In the genomic region with DNA sequence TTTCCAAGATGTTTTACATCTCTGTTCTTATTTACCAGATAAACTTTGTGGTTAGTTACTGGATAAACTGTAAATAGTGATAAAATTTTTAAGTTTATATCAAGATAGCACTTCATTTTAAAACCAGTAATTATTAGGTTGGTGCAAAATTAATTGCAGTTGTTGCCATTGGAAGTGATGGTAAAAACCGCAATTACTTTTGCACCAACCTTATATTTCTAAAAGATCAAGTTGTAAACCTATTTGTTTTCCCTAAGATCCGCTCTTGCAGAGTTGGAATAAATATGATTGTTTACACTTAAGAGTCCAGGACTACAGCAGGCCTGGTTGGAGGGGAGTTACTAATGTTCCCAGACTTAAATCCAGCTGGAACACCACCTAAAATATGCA, we compare ENCODE assay signal across 8 cellular contexts. TPM values are rescaled to one million over a fixed set of nuclear protein-coding genes. Genes with fewer than 3 reads are reported as not detected.
DNase-seq lines count a peak whose midpoint lies in the region; ATAC-seq and TF ChIP-seq lines count a peak whose summit lies in the region.

No MANE protein-coding gene starts in this region.

- intact Hi-C loops in left ventricle myocardium superior (cut with micrococcal nuclease) = no loop called here
- intact Hi-C loops in uterus (cut with DNase I; ENCODE audit: low total_unique reads) = no loop called here

- no peaks in the 10 kb centered on the region for H3K4me1 ChIP-seq in cardiac muscle cell (ENCODE audit: low read depth)
- peaks cover 3% of the 10 kb centered on the region for H3K4me1 ChIP-seq in effector memory CD4-positive, alpha-beta T cell (ENCODE audit: control insufficient read depth, insufficient read depth, low read length, poor library complexity, severe bottlenecking)
- peaks cover 0 to 4% of the 10 kb centered on the region in 2 donors for H3K4me1 ChIP-seq in uterus

- TF ChIP-seq CTCF in cardiac muscle cell (IDR thresholded peaks at IDR 0.05; ENCODE audit: low read depth, low read length) (no peak), uterus (IDR thresholded peaks at IDR 0.05) (no peak), WERI-Rb-1 (IDR thresholded peaks at IDR 0.05; ENCODE audit: low read depth, low read length) (no peak)

- H3K27ac Mint-ChIP-seq in naive B cell = no peak overlapping the region

- peaks cover 17 to 29% (median 19%) of the 10 kb centered on the region in 3 donors for H3K27me3 Mint-ChIP-seq in naive B cell

- H3K27ac ChIP-seq in cardiac muscle cell (no peak overlapping the region), uterus (peak overlapping the region; percentile 67 to 91), WERI-Rb-1 (no peak overlapping the region)
- no peak overlapping the region for H3K27ac ChIP-seq in effector memory CD4-positive, alpha-beta T cell (ENCODE audit: insufficient read depth, low read length, poor library complexity, severe bottlenecking)

- no peaks in the 10 kb centered on the region for H3K36me3 ChIP-seq in cardiac muscle cell
- H3K36me3 ChIP-seq in effector memory CD4-positive, alpha-beta T cell (ENCODE audit: control insufficient read depth, insufficient read depth, low read length) = no peaks in the 10 kb centered on the region
- H3K36me3 ChIP-seq in uterus = no peaks in the 10 kb centered on the region
- H3K36me3 ChIP-seq in WERI-Rb-1 = no peaks in the 10 kb centered on the region

- TF ChIP-seq POLR2A in uterus (IDR thresholded peaks at IDR 0.05) = no peak

- H3K4me3 Mint-ChIP-seq in naive B cell = peak overlapping the region; percentile 82 to 94 (median 90)

- no peaks in the 10 kb centered on the region for H3K9me3 Mint-ChIP-seq in naive B cell

- peaks cover 11 to 14% (median 12%) of the 10 kb centered on the region in 3 donors for H3K4me1 Mint-ChIP-seq in naive B cell

- ATAC-seq in left ventricle myocardium superior (no peak), naive B cell (ENCODE audit: low read depth in 2 of 2) (no peak), GM19351 (IDR thresholded peaks at IDR 0.05; ENCODE audit: unreplicated experiment) (no peak)

- H3K9me3 ChIP-seq in cardiac muscle cell (ENCODE audit: low read depth) = no peaks in the 10 kb centered on the region
- H3K9me3 ChIP-seq in effector memory CD4-positive, alpha-beta T cell (ENCODE audit: control insufficient read depth, low read length) = no peaks in the 10 kb centered on the region
- no peaks in the 10 kb centered on the region for H3K9me3 ChIP-seq in uterus
- H3K9me3 ChIP-seq in WERI-Rb-1 (ENCODE audit: severe bottlenecking) = no peaks in the 10 kb centered on the region

- peaks cover 0 to 15% of the 10 kb centered on the region in 2 donors for H3K36me3 Mint-ChIP-seq in naive B cell

- H3K4me3 ChIP-seq in cardiac muscle cell (peak overlapping the region; percentile 40), uterus (peak overlapping the region; percentile 46 to 72), WERI-Rb-1 (ENCODE audit: low read depth, low read length) (no peak overlapping the region)
- H3K4me3 ChIP-seq in effector memory CD4-positive, alpha-beta T cell (ENCODE audit: insufficient read depth, low read depth, low read length, poor library complexity, severe bottlenecking) = peak overlapping the region; percentile 50

- DNase-seq in cardiac muscle cell (ENCODE audit: low read depth in 1 of 2, low spot score in 1 of 2) = no peak
- no peak for DNase-seq in left ventricle myocardium superior
- DNase-seq in effector memory CD4-positive, alpha-beta T cell = no peak
- no peak for DNase-seq in naive B cell
- DNase-seq in uterus = no peak
- DNase-seq in WERI-Rb-1 = no peak
- DNase-seq in activated CD4-positive, CD25-positive, alpha-beta regulatory T cell (lab: John Stamatoyannopoulos, UW) = no peak

- H3K27me3 ChIP-seq in cardiac muscle cell = peaks cover 13% of the 10 kb centered on the region
- H3K27me3 ChIP-seq in effector memory CD4-positive, alpha-beta T cell (replicated peaks; ENCODE audit: control insufficient read depth, insufficient read depth, low read length, poor library complexity, severe bottlenecking) = no peaks in the 10 kb centered on the region
- no peaks in the 10 kb centered on the region for H3K27me3 ChIP-seq in uterus
- H3K27me3 ChIP-seq in WERI-Rb-1 (ENCODE audit: insufficient read depth, low read depth, severe bottlenecking) = no peaks in the 10 kb centered on the region

RNA-seq across cellular contexts. Expression of a gene that starts 0.5 kb away (rescaled TPM):
- 0.11 TPM in 1 of 2 replicates, not detected in the other for total RNA-seq in cardiac muscle cell
- polyA plus RNA-seq in cardiac muscle cell = 0.04 TPM in 1 of 2 replicates, not detected in the other
- total RNA-seq in left ventricle myocardium superior = 8.7 TPM
- under 1 TPM in 1 of 6 donors, not detected in 5; 0.45 TPM for polyA plus RNA-seq in naive B cell (ENCODE audit: low read depth in 6 of 6)
- total RNA-seq in uterus = 10 to 100 TPM; 13.8 to 52.6 (median 33.8) TPM

RNA-seq across cellular contexts. Expression of a gene that starts 59.3 kb away (rescaled TPM):
- 1.8 and 13.9 TPM in 2 replicates for total RNA-seq in cardiac muscle cell
- polyA plus RNA-seq in cardiac muscle cell = 8.1 and 26.8 TPM in 2 replicates
- 0.87 TPM for total RNA-seq in left ventricle myocardium superior
- 1 to 10 TPM in 5 of 6 donors, under 1 TPM in 1; 0.09 to 4.0 (median 2.3) TPM for polyA plus RNA-seq in naive B cell (ENCODE audit: low read depth in 6 of 6)
- total RNA-seq in uterus = 10 to 100 TPM in 1 of 4 donors, 1 to 10 TPM in 3; 1.8 to 12.5 (median 2.3) TPM

Comparison
In these comparisons a context has a peak if more than half of its experiments do, and no peak if none do; other contexts are left out.
1. H3K27ac ChIP-seq: peak in uterus (2 of 2); none in cardiac muscle cell (single experiment), effector memory CD4-positive, alpha-beta T cell (single experiment) and WERI-Rb-1 (single experiment).